ENCODE assay signal across 18 cellular contexts in genomic region chr6:11952291-11952690, GRCh38.
"Had no signal": no experiment of that assay in that cellular context is flagged by ENCODE, and none has a peak within 500 bp of the region (broad histone marks: within the 10 kb centered on the region; RNA-seq: fewer than 3 reads in every experiment).

No MANE protein-coding gene starts in this region.

- H3K27me3 ChIP-seq: esophagus squamous epithelium, heart right ventricle, neutrophil, ovary, stomach had no signal

- H3K27ac ChIP-seq: esophagus squamous epithelium, heart right ventricle, neutrophil, ovary, stomach had no signal

- ATAC-seq: effector memory CD8-positive, alpha-beta T cell; heart right ventricle; left lobe of liver; mucosa of descending colon; naive thymus-derived CD8-positive, alpha-beta T cell; right cardiac atrium had no signal

- H3K9me3 ChIP-seq: mucosa of descending colon, neutrophil, ovary, stomach had no signal

- H3K4me3 ChIP-seq: esophagus squamous epithelium, heart right ventricle, mucosa of descending colon, ovary, stomach had no signal

- H3K4me1 ChIP-seq: heart right ventricle, stomach had no signal

- H3K36me3 ChIP-seq: esophagus squamous epithelium, heart right ventricle, neutrophil, ovary, stomach had no signal

- FAIRE-seq: frontal cortex, small intestine had no signal

- DNase-seq: cortex of kidney; effector memory CD8-positive, alpha-beta T cell; esophagus squamous epithelium; heart right ventricle; islet precursor cell; mammary epithelial cell; mucosa of descending colon; naive thymus-derived CD8-positive, alpha-beta T cell; ovary; right cardiac atrium; small intestine; stimulated activated CD4-positive, alpha-beta T cell treated with anti-CD3 and anti-CD28 coated beads, Interleukin-12 subunit alpha, Interleukin-12 subunit beta, amount 100 ng/mL, for 4 hours; stimulated activated naive CD4-positive, alpha-beta T cell; stomach; trophoblast cell had no signal
